ENCODE assay signal across 11 cellular contexts in genomic region chr1:22038036-22038435, GRCh38. TPM values are rescaled to one million over a fixed set of nuclear protein-coding genes. Genes with fewer than 3 reads are reported as not detected.
DNase-seq lines count a peak whose midpoint lies in the region; ATAC-seq and TF ChIP-seq lines count a peak whose summit lies in the region.
"Had no signal": no experiment of that assay in that cellular context is flagged by ENCODE, and none has a peak within 500 bp of the region (broad histone marks: within the 10 kb centered on the region; RNA-seq: fewer than 3 reads in every experiment).

No MANE protein-coding gene starts in this region.

- H3K4me1 Mint-ChIP-seq in CD4-positive, CD25-positive, alpha-beta regulatory T cell: peaks cover 16 to 56% (median 32%) of the 10 kb centered on the region in 4 donors
- H3K4me1 Mint-ChIP-seq in chondrocyte (ENCODE audit: low read depth): peaks cover 8% of the 10 kb centered on the region

- peaks cover under 1% of the 10 kb centered on the region for H3K36me3 Mint-ChIP-seq in CD4-positive, CD25-positive, alpha-beta regulatory T cell
- no peaks in the 10 kb centered on the region for H3K36me3 Mint-ChIP-seq in chondrocyte (ENCODE audit: low read depth)

- no peak for ATAC-seq in CD4-positive, CD25-positive, alpha-beta regulatory T cell (ENCODE audit: low read depth in 2 of 2)
- no peak for ATAC-seq in GM18870 (IDR thresholded peaks at IDR 0.05; ENCODE audit: unreplicated experiment)
- ATAC-seq: upper lobe of right lung had no signal

- H3K27ac ChIP-seq in CD4-positive, CD25-positive, alpha-beta regulatory T cell (ENCODE audit: insufficient read depth, low read length, poor library complexity, severe bottlenecking): peak overlapping the region; percentile 0
- peak overlapping the region; percentile 95 for H3K27ac ChIP-seq in neutrophil
- H3K27ac ChIP-seq: upper lobe of right lung had no signal

- no peak overlapping the region for H3K4me3 ChIP-seq in CD4-positive, CD25-positive, alpha-beta regulatory T cell (ENCODE audit: low read depth, low read length)
- H3K4me3 ChIP-seq in neutrophil (ENCODE audit: low read depth in 1 of 2, low read length in 1 of 2): no peak overlapping the region
- H3K4me3 ChIP-seq: upper lobe of right lung had no signal

- peaks cover 2% of the 10 kb centered on the region for H3K27me3 Mint-ChIP-seq in CD4-positive, CD25-positive, alpha-beta regulatory T cell
- no peaks in the 10 kb centered on the region for H3K27me3 Mint-ChIP-seq in chondrocyte (ENCODE audit: low read depth)

- H3K36me3 ChIP-seq in CD4-positive, CD25-positive, alpha-beta regulatory T cell (ENCODE audit: control insufficient read depth, insufficient read depth, low read length): no peaks in the 10 kb centered on the region
- no peaks in the 10 kb centered on the region for H3K36me3 ChIP-seq in neutrophil
- H3K36me3 ChIP-seq: upper lobe of right lung had no signal

- H3K9me3 ChIP-seq in CD4-positive, CD25-positive, alpha-beta regulatory T cell (ENCODE audit: control insufficient read depth in 2 of 2, low read length in 2 of 2): no peaks in the 10 kb centered on the region
- H3K9me3 ChIP-seq in neutrophil: no peaks in the 10 kb centered on the region
- H3K9me3 ChIP-seq: upper lobe of right lung had no signal

- no peak for DNase-seq in CD4-positive, CD25-positive, alpha-beta regulatory T cell
- DNase-seq in LHCN-M2 (ENCODE audit: low read depth) (peak; percentile 44), chondrocyte (ENCODE audit: low spot score) (no peak), retina (no peak), activated T-cell treated with anti-CD3 and anti-CD28 coated beads for 4 hours (no peak)
- DNase-seq: kidney, NCI-H1092 treated with DMSO at 0.1 percent for 48 hours, NCI-H774, upper lobe of right lung had no signal

- peak overlapping the region; percentile 97 to 99 (median 99) for H3K27ac Mint-ChIP-seq in CD4-positive, CD25-positive, alpha-beta regulatory T cell
- peak overlapping the region; percentile 66 for H3K27ac Mint-ChIP-seq in chondrocyte (ENCODE audit: unreplicated experiment)

- peak overlapping the region; percentile 41 to 87 (median 70) for H3K4me3 Mint-ChIP-seq in CD4-positive, CD25-positive, alpha-beta regulatory T cell
- no peak overlapping the region for H3K4me3 Mint-ChIP-seq in chondrocyte (ENCODE audit: unreplicated experiment)

- TF ChIP-seq CTCF in chondrocyte (IDR thresholded peaks at IDR 0.05): no peak
- TF ChIP-seq CTCF in neutrophil (IDR thresholded peaks at IDR 0.05): no peak

- H3K4me1 ChIP-seq in CD4-positive, CD25-positive, alpha-beta regulatory T cell (ENCODE audit: control insufficient read depth, insufficient read depth, low read length, poor library complexity, severe bottlenecking): peaks cover 51% of the 10 kb centered on the region
- H3K4me1 ChIP-seq in neutrophil (ENCODE audit: control insufficient read depth in 1 of 2, insufficient read depth in 1 of 2, low read depth in 1 of 2, low read length in 1 of 2): peaks cover 34 to 42% of the 10 kb centered on the region in 2 experiments

- peaks cover 0 to 3% (median 0%) of the 10 kb centered on the region in 7 donors for H3K9me3 Mint-ChIP-seq in CD4-positive, CD25-positive, alpha-beta regulatory T cell
- H3K9me3 Mint-ChIP-seq in chondrocyte (ENCODE audit: low read depth): no peaks in the 10 kb centered on the region

- H3K27me3 ChIP-seq in CD4-positive, CD25-positive, alpha-beta regulatory T cell (ENCODE audit: control insufficient read depth, insufficient read depth, low read length): no peaks in the 10 kb centered on the region
- no peaks in the 10 kb centered on the region for H3K27me3 ChIP-seq in neutrophil
- H3K27me3 ChIP-seq: upper lobe of right lung had no signal

RNA-seq across cellular contexts. Expression of gene CDC42, which starts 14.5 kb away (rescaled TPM):
- 376 TPM for total RNA-seq in CD4-positive, CD25-positive, alpha-beta regulatory T cell
- polyA plus RNA-seq in CD4-positive, CD25-positive, alpha-beta regulatory T cell: 100 to 1,000 TPM; 290 to 513 (median 434) TPM
- total RNA-seq in LHCN-M2 (2014; rRNA removed) (323 and 332 TPM in 2 replicates), chondrocyte (250 to 272 TPM (median 259 TPM) in 3 replicates)
- 254 TPM for polyA plus RNA-seq in LHCN-M2 (2012)

RNA-seq across cellular contexts. Expression of gene CELA3A, which starts 36.6 kb away (rescaled TPM):
- total RNA-seq in CD4-positive, CD25-positive, alpha-beta regulatory T cell: not detected
- not detected for polyA plus RNA-seq in CD4-positive, CD25-positive, alpha-beta regulatory T cell
- total RNA-seq in LHCN-M2 (2014; rRNA removed) (not detected in 2 replicates), chondrocyte (not detected in 3 replicates)
- polyA plus RNA-seq in LHCN-M2 (2012): not detected
- total RNA-seq: kidney, upper lobe of right lung had no signal
